ENCODE assay signal across 8 cellular contexts in the genomic region with DNA sequence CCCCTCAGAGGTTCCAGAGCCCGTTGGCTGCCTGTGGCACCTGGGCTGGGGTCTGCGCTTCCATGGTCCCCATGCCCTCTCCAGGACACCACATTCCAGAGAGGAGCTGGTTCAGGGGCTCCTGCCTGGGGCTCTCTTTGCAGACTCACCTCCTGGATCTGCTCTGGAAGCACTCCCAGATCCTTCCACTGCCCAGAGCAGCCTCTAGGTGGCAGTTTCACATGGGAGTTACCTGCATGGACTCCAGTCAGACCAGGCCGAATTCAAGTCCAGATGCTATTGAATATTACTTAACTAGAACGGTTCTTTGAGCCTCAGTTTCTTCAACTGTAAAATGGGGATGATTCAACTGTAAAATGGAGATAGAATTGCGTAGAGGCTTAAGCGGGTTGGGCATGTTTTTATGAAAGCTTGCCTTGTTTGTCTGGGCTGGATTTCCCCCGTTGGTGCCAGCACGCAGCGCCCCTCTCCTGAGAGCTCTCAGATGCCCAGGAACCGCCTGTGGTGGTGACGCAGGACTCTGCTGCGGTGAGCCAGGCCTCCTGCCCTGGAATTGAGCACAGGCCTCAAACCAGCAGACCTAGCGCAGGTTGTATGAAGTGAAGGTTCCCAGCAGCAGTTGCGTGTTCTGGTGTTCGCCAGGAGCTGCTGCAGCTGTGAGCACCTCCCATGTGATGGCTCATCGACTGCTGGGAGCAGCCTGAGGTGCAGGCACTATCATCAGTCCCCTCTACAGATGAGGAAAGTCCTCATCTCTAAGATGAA. TPM values are rescaled to one million over a fixed set of nuclear protein-coding genes. Genes with fewer than 3 reads are reported as not detected.
DNase-seq lines count a peak whose midpoint lies in the region; ATAC-seq, FAIRE-seq and TF ChIP-seq lines count a peak whose summit lies in the region.

No MANE protein-coding gene starts in this region.

- H2AFZ ChIP-seq in keratinocyte (ENCODE audit: control insufficient read depth, low read length): no peak overlapping the region

- dilution Hi-C loops in keratinocyte (cut with MboI; ENCODE audit: extremely low pct_ligation_motif_present, low sequenced_read_pairs): loop anchor here (25.0 kb wide), 1 partner anchor 343 kb away; no protein-coding TSS in a partner anchor

- no peaks in the 10 kb centered on the region for H3K9me3 Mint-ChIP-seq in type B pancreatic cell

- ATAC-seq in GM19463 (IDR thresholded peaks at IDR 0.05; ENCODE audit: unreplicated experiment): peak; percentile 57

- no peak overlapping the region for H3K27ac ChIP-seq in adrenal gland
- H3K27ac ChIP-seq in keratinocyte (ENCODE audit: control insufficient read depth, insufficient read depth, low read length): no peak overlapping the region

- H3K9me1 ChIP-seq in keratinocyte (ENCODE audit: control insufficient read depth, extremely low read depth, insufficient read depth, low read length): no peaks in the 10 kb centered on the region

- no peaks in the 10 kb centered on the region for H4K20me1 ChIP-seq in keratinocyte (ENCODE audit: control insufficient read depth, extremely low read depth, insufficient read depth, low read length)

- H3K9ac ChIP-seq in keratinocyte (ENCODE audit: control insufficient read depth, extremely low read depth, insufficient read depth, low read length): no peak overlapping the region

- no peak overlapping the region for H3K27ac Mint-ChIP-seq in type B pancreatic cell

- no peaks in the 10 kb centered on the region for H3K4me1 ChIP-seq in adrenal gland (replicated peaks in 1 of 2)
- H3K4me1 ChIP-seq in keratinocyte (ENCODE audit: control insufficient read depth, extremely low read depth, insufficient read depth, low read length): peaks cover 3% of the 10 kb centered on the region

- no peak for TF ChIP-seq POLR2A in adrenal gland (IDR thresholded peaks at IDR 0.05)
- TF ChIP-seq POLR2A in lower leg skin (IDR thresholded peaks at IDR 0.05): no peak

- no peaks in the 10 kb centered on the region for H3K79me2 ChIP-seq in keratinocyte (ENCODE audit: control insufficient read depth, insufficient read depth, low read length)

- intact Hi-C loops in adrenal gland (cut with DNase I): loop anchor here in 1 of 2 donors (5.0 to 10.0 kb wide), 2 partner anchors 105 to 348 kb away; no protein-coding TSS in a partner anchor
- intact Hi-C loops in lower leg skin (cut with DNase I; ENCODE audit: low total_unique reads): loop anchor here (5.0 to 10.0 kb wide), 2 partner anchors 93 to 345 kb away; no protein-coding TSS in a partner anchor

- no peak overlapping the region for H3K4me3 Mint-ChIP-seq in type B pancreatic cell

- H3K27me3 Mint-ChIP-seq in type B pancreatic cell: peaks cover 22% of the 10 kb centered on the region

- H3K27me3 ChIP-seq in adrenal gland (no peaks in the 10 kb centered on the region), keratinocyte (ENCODE audit: control insufficient read depth, extremely low read depth, insufficient read depth, low read length) (peaks cover 11% of the 10 kb centered on the region)

- peaks cover 12% of the 10 kb centered on the region for H3K4me1 Mint-ChIP-seq in type B pancreatic cell (ENCODE audit: unreplicated experiment)

- DNase-seq in NCI-H2171 treated with DMSO at 0.1 percent for 48 hours (lab: John Stamatoyannopoulos, UW) (peak; percentile 13), NCI-H2171 (lab: John Stamatoyannopoulos, UW) (no peak), NCI-H146 treated with DMSO at 0.1 percent for 48 hours (lab: John Stamatoyannopoulos, UW; ENCODE audit: unreplicated experiment) (peak; percentile 24), adrenal gland (peak; percentile 55 to 79 (median 69)), keratinocyte (ENCODE audit: low read depth, low spot score) (no peak), type B pancreatic cell (ENCODE audit: extremely low spot score, unreplicated experiment) (no peak), lower leg skin (ENCODE audit: low spot score in 2 of 2) (no peak)

- 70 to 82% (median 78%) methylated on average over 11 to 16 of the region's 16 CpGs for WGBS in adrenal gland, 4 donors
- 86% methylated on average over 16 of the region's 16 CpGs for WGBS in lower leg skin, 2 donors

- H3K36me3 Mint-ChIP-seq in type B pancreatic cell: no peaks in the 10 kb centered on the region

- peak; percentile 62 for FAIRE-seq in keratinocyte (lab: Jason Lieb, UNC)

- no peak overlapping the region for H3K4me2 ChIP-seq in keratinocyte (ENCODE audit: control insufficient read depth, extremely low read depth, insufficient read depth, low read depth, low read length)

- H3K36me3 ChIP-seq in adrenal gland (replicated peaks in 1 of 2) (no peaks in the 10 kb centered on the region), keratinocyte (ENCODE audit: control insufficient read depth in 2 of 2, extremely low read depth in 1 of 2, insufficient read depth in 2 of 2, low read length in 2 of 2) (no peaks in the 10 kb centered on the region)

- no peak overlapping the region for H3K4me3 ChIP-seq in adrenal gland
- H3K4me3 ChIP-seq in keratinocyte (ENCODE audit: control insufficient read depth in 2 of 3, extremely low read depth in 1 of 3, insufficient read depth in 2 of 3, low read depth in 1 of 3, low read length in 3 of 3): no peak overlapping the region
- no peak overlapping the region for H3K4me3 ChIP-seq in lower leg skin (ENCODE audit: low read depth, poor library complexity, severe bottlenecking)

- TF ChIP-seq CTCF in adrenal gland (IDR thresholded peaks at IDR 0.05): peak; percentile 42 to 69 (median 52)
- peak; percentile 74 to 89 (median 81) for TF ChIP-seq CTCF in keratinocyte (optimal IDR thresholded peaks at IDR 0.05 in 1 of 3, IDR thresholded peaks at IDR 0.05 in 1 of 3, conservative IDR thresholded peaks at IDR 0.05 in 1 of 3; ENCODE audit: extremely low read depth in 1 of 3, insufficient read depth in 2 of 3, low read length in 3 of 3)
- peak; percentile 74 for TF ChIP-seq CTCF in type B pancreatic cell (conservative IDR thresholded peaks at IDR 0.05)
- no peak for TF ChIP-seq CTCF in lower leg skin (IDR thresholded peaks at IDR 0.05)

- H3K9me3 ChIP-seq in adrenal gland (replicated peaks in 1 of 3) (no peaks in the 10 kb centered on the region), keratinocyte (ENCODE audit: control insufficient read depth, low read depth, low read length) (no peaks in the 10 kb centered on the region)

RNA-seq across cellular contexts. Expression of a gene that starts 44.2 kb away (rescaled TPM):
- 1 to 10 TPM in 2 of 8 donors, not detected in 6; 1.1 to 2.5 TPM for total RNA-seq in adrenal gland
- polyA plus RNA-seq in adrenal gland: 1 to 10 TPM in 1 of 3 donors, under 1 TPM in 2; 0.22 to 1.6 (median 0.61) TPM
- polyA plus RNA-seq in keratinocyte: 0.08 to 0.18 TPM in 2 of 3 replicates, not detected in the other
- polyA plus RNA-seq in keratinocyte (2011; ENCODE audit: low read depth): not detected
- polyA plus RNA-seq in keratinocyte (2011; cell fraction: cytosol; rRNA removed): not detected in 2 replicates
- not detected in 2 replicates for polyA plus RNA-seq in keratinocyte (2011; cell fraction: nucleus; rRNA removed)
- not detected in 2 replicates for polyA plus RNA-seq in keratinocyte (2012; ENCODE audit: low replicate concordance)
- not detected in 3 replicates for polyA minus RNA-seq in keratinocyte
- polyA minus RNA-seq in keratinocyte (2011; cell fraction: cytosol; rRNA and poly(A)+ RNA removed): not detected
- not detected in 2 replicates for polyA minus RNA-seq in keratinocyte (2011; cell fraction: nucleus; rRNA and poly(A)+ RNA removed)
- total RNA-seq in type B pancreatic cell (ENCODE audit: low replicate concordance): 2.1 and 2.7 TPM in 2 replicates
- 10 to 100 TPM in 1 of 4 donors, 1 to 10 TPM in 3; 7.0 to 19.3 (median 8.4) TPM for total RNA-seq in lower leg skin

RNA-seq across cellular contexts. Expression of a gene that starts 50.6 kb away (rescaled TPM):
- total RNA-seq in adrenal gland (10 to 100 TPM; 11.0 to 39.6 (median 26.8) TPM), type B pancreatic cell (ENCODE audit: low replicate concordance) (7.0 and 12.0 TPM in 2 replicates), lower leg skin (10 to 100 TPM; 13.7 to 39.3 (median 18.3) TPM)
- polyA plus RNA-seq in adrenal gland (10 to 100 TPM; 31.2 to 45.5 (median 36.5) TPM), keratinocyte (0.88 to 2.9 TPM (median 2.5 TPM) in 3 replicates)
- polyA plus RNA-seq in keratinocyte (2011; ENCODE audit: low read depth): 2.6 TPM
- polyA plus RNA-seq in keratinocyte (2011; cell fraction: cytosol; rRNA removed): 0.69 and 1.1 TPM in 2 replicates
- polyA plus RNA-seq in keratinocyte (2011; cell fraction: nucleus; rRNA removed): 15.6 and 16.4 TPM in 2 replicates
- 1.2 TPM in 2 replicates for polyA plus RNA-seq in keratinocyte (2012; ENCODE audit: low replicate concordance)
- 0.33 to 3.3 TPM (median 2.4 TPM) in 3 replicates for polyA minus RNA-seq in keratinocyte
- polyA minus RNA-seq in keratinocyte (2011; cell fraction: cytosol; rRNA and poly(A)+ RNA removed): not detected
- polyA minus RNA-seq in keratinocyte (2011; cell fraction: nucleus; rRNA and poly(A)+ RNA removed): 4.4 and 8.9 TPM in 2 replicates

Comparison
In these comparisons a context has a peak if more than half of its experiments do, and no peak if none do; other contexts are left out.
1. DNase-seq: peak in NCI-H2171 treated with DMSO at 0.1 percent for 48 hours (single experiment), NCI-H146 treated with DMSO at 0.1 percent for 48 hours (single experiment) and adrenal gland (7 of 7); none in NCI-H2171 (single experiment), keratinocyte (single experiment), type B pancreatic cell (single experiment) and lower leg skin (0 of 2).
2. CTCF ChIP-seq: peak in adrenal gland (6 of 6), keratinocyte (3 of 3) and type B pancreatic cell (single experiment); none in lower leg skin (0 of 3).